In the genomic region with DNA sequence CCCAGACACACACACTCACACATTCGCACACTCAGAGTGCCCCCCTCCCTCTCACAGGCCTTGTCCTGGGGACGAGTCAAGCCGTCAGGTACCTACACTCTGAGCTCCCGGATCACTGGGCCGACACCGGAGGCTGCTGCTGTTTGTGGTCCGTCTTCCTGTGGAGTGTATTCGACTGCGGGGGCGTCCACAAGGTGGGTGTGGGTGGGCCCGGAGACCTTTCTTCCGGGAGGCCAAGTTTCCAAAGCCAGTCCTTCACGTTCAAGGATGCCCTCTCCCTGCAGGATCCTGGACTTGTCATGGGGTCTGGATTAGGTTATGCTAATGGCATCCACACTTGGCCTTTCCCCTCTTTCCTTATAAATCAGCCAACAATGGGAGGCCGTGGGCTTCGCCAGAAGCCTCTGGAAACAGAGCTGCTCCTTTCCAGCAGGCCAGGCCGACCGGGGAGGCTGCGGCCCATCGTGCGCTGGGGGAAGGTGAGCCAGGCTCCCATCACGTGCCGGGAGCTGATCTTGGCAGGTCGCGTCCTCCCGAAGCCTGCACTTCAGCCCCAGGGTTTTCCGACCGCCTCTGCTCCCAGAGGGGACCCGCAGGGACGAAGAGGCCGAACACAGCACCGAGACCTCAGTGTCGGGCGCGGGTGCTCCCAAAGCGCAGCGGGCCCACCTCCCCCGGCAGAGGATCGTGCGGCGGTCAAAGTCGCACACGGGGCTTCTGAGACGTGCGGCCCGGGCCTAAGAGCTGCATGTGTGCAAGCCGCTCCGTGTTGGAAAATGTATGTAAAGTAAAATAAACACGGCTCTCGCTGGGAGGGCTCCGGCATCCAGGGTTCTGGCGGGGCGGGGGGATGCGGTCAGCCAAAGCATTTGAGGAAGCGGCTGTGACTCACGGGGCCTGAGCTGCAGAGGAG, we compare ENCODE assay signal across 8 cellular contexts.
DNase-seq lines count a peak whose midpoint lies in the region; FAIRE-seq and TF ChIP-seq lines count a peak whose summit lies in the region.
"Not testable (repeated sequence)": the region's sequence is repeated elsewhere in the genome, so short reads cannot be mapped to it uniquely, and the experiment has no call there.

No MANE protein-coding gene starts in this region.

- H3K27me3 ChIP-seq in H1 (replicated peaks in 1 of 4; ENCODE audit: control insufficient read depth in 3 of 4, extremely low read depth in 1 of 4, insufficient read depth in 3 of 4, low read length in 3 of 4); right atrium auricular region: not testable (repeated sequence)

- not testable (repeated sequence) for H4K20me1 ChIP-seq in H1 (replicated peaks in 1 of 2; ENCODE audit: control insufficient read depth in 1 of 2, insufficient read depth in 2 of 2, low read length in 2 of 2)

- H3K23me2 ChIP-seq in H1 (ENCODE audit: low read depth, low read length), result not testable (repeated sequence)

- not testable (repeated sequence) for H2BK12ac ChIP-seq in H1 (ENCODE audit: low read depth, low read length)

- H3K14ac ChIP-seq in H1 (ENCODE audit: insufficient read length), result not testable (repeated sequence)

- H2BK120ac ChIP-seq in H1 (replicated peaks; ENCODE audit: low read depth, low read length), result not testable (repeated sequence)

- H3K9me3 ChIP-seq in H1 (ENCODE audit: insufficient read depth in 2 of 2, low read depth in 1 of 2, low read length in 1 of 2); right atrium auricular region: not testable (repeated sequence)

- H3K9ac ChIP-seq in H1 (replicated peaks in 1 of 4; ENCODE audit: extremely low read depth in 1 of 4, low read depth in 3 of 4, low read length in 3 of 4), result not testable (repeated sequence)

- not testable (repeated sequence) for H4K5ac ChIP-seq in H1 (ENCODE audit: insufficient read length, low read depth, low read length)

- not testable (repeated sequence) for H3K27ac ChIP-seq in H1 (ENCODE audit: low read depth, low read length); right atrium auricular region

- 93% methylated on average over 37 of the region's 55 CpGs; no CpG with 5 or more reads in 1 of the 2 experiments for WGBS in H1 (ENCODE audit: extremely low coverage in 1 of 2, insufficient coverage in 1 of 2, insufficient read length in 1 of 2, insufficient replicate concordance in 2 of 2, low coverage in 1 of 2, low lambda C conversion rate in 2 of 2, missing lambda C conversion rate in 1 of 2), 2 experiments

- not testable (repeated sequence) for H3K18ac ChIP-seq in H1 (ENCODE audit: extremely low read depth, low read length)

- not testable (repeated sequence) for TF ChIP-seq EP300 in H1 (IDR thresholded peaks at IDR 0.05; ENCODE audit: borderline replicate concordance in 1 of 2, low read depth in 2 of 2, low read length in 2 of 2)

- H3K4me2 ChIP-seq in H1 (ENCODE audit: insufficient read depth in 1 of 2, low read depth in 2 of 2, low read length in 2 of 2), result not testable (repeated sequence)

- not testable (repeated sequence) for H3K4me3 ChIP-seq in NB4 (ENCODE audit: low read depth, low read length); H1 (ENCODE audit: extremely low read depth in 1 of 4, insufficient read depth in 2 of 4, low read depth in 3 of 4, low read length in 4 of 4); right atrium auricular region

- H3K23ac ChIP-seq in H1 (ENCODE audit: insufficient read length), result not testable (repeated sequence)

- H4K8ac ChIP-seq in H1 (ENCODE audit: extremely low read depth, insufficient read depth, low read length), result 0 out of 2 replicates have a peak overlapping the region, but pooled peaks have one; percentile 5

- H2AK5ac ChIP-seq in H1 (ENCODE audit: low read depth, low read length), result not testable (repeated sequence)

- H3K79me2 ChIP-seq in H1 (ENCODE audit: control insufficient read depth in 1 of 2, insufficient read depth in 2 of 2, low read length in 2 of 2), result not testable (repeated sequence)

- H3K36me3 ChIP-seq in H1 (ENCODE audit: control insufficient read depth in 2 of 4, insufficient read depth in 4 of 4, low read length in 3 of 4); right atrium auricular region: not testable (repeated sequence)

- not testable (repeated sequence) for H3K4me1 ChIP-seq in H1 (replicated peaks in 1 of 4; ENCODE audit: control insufficient read depth in 3 of 4, insufficient read depth in 4 of 4, low read length in 3 of 4); right atrium auricular region

- H2BK15ac ChIP-seq in H1 (ENCODE audit: low read length), result not testable (repeated sequence)

- not testable (repeated sequence) for H3K4ac ChIP-seq in H1 (replicated peaks; ENCODE audit: insufficient read length, low read depth, low read length)

- not testable (repeated sequence) for H2BK20ac ChIP-seq in H1 (ENCODE audit: low read length)

- H2AFZ ChIP-seq in H1 (ENCODE audit: low read length), result not testable (repeated sequence)

- CTCF ChIA-PET in H1 (lab: Charles Lee; ENCODE audit: partially characterized antibody), result not testable (repeated sequence)

- H3K56ac ChIP-seq in H1 (replicated peaks; ENCODE audit: insufficient read length, low read depth, low read length), result not testable (repeated sequence)

- not testable (repeated sequence) for H4K91ac ChIP-seq in H1 (replicated peaks; ENCODE audit: insufficient read length, low read length)

- H2BK5ac ChIP-seq in H1 (ENCODE audit: low read depth, low read length), result not testable (repeated sequence)

- TF ChIP-seq POLR2A in NB4 (IDR thresholded peaks at IDR 0.05; ENCODE audit: extremely low read depth, insufficient read length); H1 (IDR thresholded peaks at IDR 0.05; ENCODE audit: control extremely low read depth in 1 of 2, low read depth in 2 of 2, low read length in 2 of 2): not testable (repeated sequence)

- POLR2A ChIA-PET in H1 (lab: Charles Lee; ENCODE audit: partially characterized antibody), result not testable (repeated sequence)

- not testable (repeated sequence) for H3K79me1 ChIP-seq in H1 (ENCODE audit: low read depth, low read length)

- TF ChIP-seq CTCF in NB4 (IDR thresholded peaks at IDR 0.05; ENCODE audit: low read depth, low read length); H1 (IDR thresholded peaks at IDR 0.05; ENCODE audit: control extremely low read depth in 1 of 3, insufficient read depth in 1 of 3, low read depth in 1 of 3, low read length in 3 of 3); right atrium auricular region (IDR thresholded peaks at IDR 0.05): not testable (repeated sequence)

- not testable (repeated sequence) for TF ChIP-seq RAD21 in H1 (IDR thresholded peaks at IDR 0.05 in 1 of 2, conservative IDR thresholded peaks at IDR 0.05 in 1 of 2; ENCODE audit: low read depth in 2 of 2, low read length in 2 of 2)

- not testable (repeated sequence) for FAIRE-seq in H1 (lab: Jason Lieb, UNC)

- DNase-seq in A172 (ENCODE audit: low spot score) (peak; percentile 13), ELR (ENCODE audit: low read depth) (peak; percentile 55), NB4 (ENCODE audit: low read depth) (peak; percentile 54), astrocyte of the hippocampus (ENCODE audit: low read depth, low spot score) (peak; percentile 77), H1 (ENCODE audit: low read depth in 1 of 2, low spot score in 2 of 2) (peak in 1 of 2 experiments; percentile 41), right atrium auricular region (ENCODE audit: low spot score) (peak; percentile 54), non-pigmented ciliary epithelial cell (ENCODE audit: low read depth) (peak; percentile 32), stromal cell of bone marrow (ENCODE audit: low read depth) (peak; percentile 45)
